In the genomic region with DNA sequence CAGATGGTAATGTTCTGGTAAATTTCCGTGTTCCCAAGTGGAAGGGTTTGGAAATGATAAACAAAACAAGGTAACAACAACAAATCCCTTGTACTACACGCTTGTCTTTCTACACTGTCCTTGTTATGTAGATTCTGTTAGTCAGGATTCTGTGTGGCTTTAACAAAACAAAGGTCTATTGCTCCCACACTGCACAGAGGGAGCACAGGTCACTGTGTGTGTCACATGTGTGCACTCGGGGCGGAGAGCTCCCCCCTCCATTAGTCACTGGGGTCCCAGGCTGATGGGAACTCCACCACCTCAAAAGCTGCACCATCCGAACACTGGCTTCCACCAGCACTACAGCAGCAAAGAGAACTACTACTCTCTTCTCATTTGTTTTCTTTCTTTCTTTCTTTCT, we compare ENCODE assay signal across 24 cellular contexts.
"Had no signal": no experiment of that assay in that cellular context is flagged by ENCODE, and none has a peak within 500 bp of the region (broad histone marks: within the 10 kb centered on the region; RNA-seq: fewer than 3 reads in every experiment).

No MANE protein-coding gene starts in this region.

- H3K27ac Mint-ChIP-seq: activated CD8-positive, alpha-beta T cell treated with anti-CD3 and anti-CD28 coated beads for 36 hours; activated T-helper 17 cell treated with anti-CD3 and anti-CD28 coated beads, Interleukin-2, amount 50 U/mL, for 72 hours had no signal

- H3K27ac ChIP-seq: cardiac muscle cell, epithelial cell of prostate, esophagus squamous epithelium, parathyroid adenoma, vagina had no signal

- H3K9me3 Mint-ChIP-seq: activated CD8-positive, alpha-beta T cell treated with anti-CD3 and anti-CD28 coated beads for 36 hours; activated T-helper 17 cell treated with anti-CD3 and anti-CD28 coated beads, Interleukin-2, amount 50 U/mL, for 72 hours; type B pancreatic cell had no signal

- H3K36me3 Mint-ChIP-seq: type B pancreatic cell had no signal

- ATAC-seq: activated CD8-positive, alpha-beta T cell treated with anti-CD3 and anti-CD28 coated beads for 36 hours; activated T-cell treated with anti-CD3 and anti-CD28 coated beads, Interleukin-2, amount 50 U/mL, for 4 hours; activated T-helper 17 cell treated with anti-CD3 and anti-CD28 coated beads, Interleukin-2, amount 50 U/mL, for 72 hours; left cardiac atrium; left ventricle myocardium superior; right cardiac atrium had no signal

- H3K9me3 ChIP-seq: esophagus squamous epithelium, vagina had no signal

- H3K4me3 Mint-ChIP-seq: activated CD8-positive, alpha-beta T cell treated with anti-CD3 and anti-CD28 coated beads for 36 hours; activated T-cell treated with anti-CD3 and anti-CD28 coated beads, Interleukin-2, amount 50 U/mL, for 4 hours; activated T-helper 17 cell treated with anti-CD3 and anti-CD28 coated beads, Interleukin-2, amount 50 U/mL, for 72 hours; type B pancreatic cell had no signal

- H3K4me1 Mint-ChIP-seq: activated T-helper 17 cell treated with anti-CD3 and anti-CD28 coated beads, Interleukin-2, amount 50 U/mL, for 72 hours had no signal

- DNase-seq: activated CD4-positive, alpha-beta T cell treated with anti-CD3 and anti-CD28 coated beads for 1 hour; activated CD4-positive, alpha-beta T cell treated with anti-CD3 and anti-CD28 coated beads, Interleukin-2, amount 50 U/mL, for 1 hour; activated CD8-positive, alpha-beta T cell treated with anti-CD3 and anti-CD28 coated beads for 36 hours; activated gamma-delta T cell treated with Interleukin-2 at 50 U/mL for 16 hours; activated naive CD4-positive, alpha-beta T cell treated with anti-CD3 and anti-CD28 coated beads, Interleukin-2, amount 50 U/mL, for 16 hours; activated T-cell treated with anti-CD3 and anti-CD28 coated beads, Interleukin-2, amount 50 U/mL, for 4 hours; amniotic stem cell; cortex of kidney; esophagus squamous epithelium; foreskin melanocyte; left cardiac atrium; left ventricle myocardium superior; right cardiac atrium; stimulated activated CD4-positive, alpha-beta T cell treated with anti-CD3 and anti-CD28 coated beads, Interleukin-2, amount 100 ng/mL, for 48 hours; stimulated activated naive CD4-positive, alpha-beta T cell treated with Interleukin-2 at 50 U/mL for 16 hours; T-helper 2 cell had no signal

- FAIRE-seq: endometrium, islet of Langerhans had no signal

- H3K36me3 ChIP-seq: cardiac muscle cell, esophagus squamous epithelium, vagina had no signal

- H3K4me1 ChIP-seq: esophagus squamous epithelium, parathyroid adenoma, vagina had no signal

- H3K27me3 ChIP-seq: vagina had no signal

- H3K4me3 ChIP-seq: cardiac muscle cell, esophagus squamous epithelium, vagina had no signal

- H3K27me3 Mint-ChIP-seq: activated CD8-positive, alpha-beta T cell treated with anti-CD3 and anti-CD28 coated beads for 36 hours; activated T-helper 17 cell treated with anti-CD3 and anti-CD28 coated beads, Interleukin-2, amount 50 U/mL, for 72 hours had no signal
